27 cellular contexts compared by ENCODE assay signal in genomic region chr6:4871825-4872224, GRCh38.
"Had no signal": no experiment of that assay in that cellular context is flagged by ENCODE, and none has a peak within 500 bp of the region (broad histone marks: within the 10 kb centered on the region; RNA-seq: fewer than 3 reads in every experiment).

No MANE protein-coding gene starts in this region.

- H3K27me3 Mint-ChIP-seq: activated naive CD4-positive, alpha-beta T cell treated with anti-CD3 and anti-CD28 coated beads, Interleukin-2, amount 50 U/mL, for 24 hours; activated T-cell treated with anti-CD3 and anti-CD28 coated beads, Interleukin-2, amount 50 U/mL, for 24 hours; brain had no signal

- FAIRE-seq: astrocyte, RCC 7860 had no signal

- H3K4me3 Mint-ChIP-seq: activated CD8-positive, alpha-beta T cell treated with anti-CD3 and anti-CD28 coated beads, Interleukin-2, amount 10 ng/mL, durations not matched to agents 7 days and 5 days; activated naive CD4-positive, alpha-beta T cell treated with anti-CD3 and anti-CD28 coated beads, Interleukin-2, amount 50 U/mL, for 24 hours; activated T-cell treated with anti-CD3 and anti-CD28 coated beads, Interleukin-2, amount 50 U/mL, for 24 hours; activated T-helper 1 cell treated with anti-CD3 and anti-CD28 coated beads, Interleukin-12 subunit alpha, Interleukin-12 subunit beta, Interleukin-2, Interleukin-4 antibody, amounts not matched to agents 30 ng/mL and 10 ng/mL and 1 ng/mL, durations not matched to agents 14 hours and 24 hours and 36 hours; brain; T-helper 1 cell treated with Interleukin-12 subunit alpha and Interleukin-12 subunit beta and Interleukin-4 antibody, amounts not matched to agents 30 μg/mL and 1 μg/mL, for 36 hours had no signal

- H3K27ac ChIP-seq: SJSA1 had no signal

- H3K27me3 ChIP-seq: SJSA1 had no signal

- H3K27ac Mint-ChIP-seq: activated CD8-positive, alpha-beta T cell treated with anti-CD3 and anti-CD28 coated beads, Interleukin-2, amount 10 ng/mL, durations not matched to agents 7 days and 5 days; activated naive CD4-positive, alpha-beta T cell treated with anti-CD3 and anti-CD28 coated beads, Interleukin-2, amount 50 U/mL, for 24 hours; activated T-cell treated with anti-CD3 and anti-CD28 coated beads, Interleukin-2, amount 50 U/mL, for 24 hours; activated T-helper 1 cell treated with anti-CD3 and anti-CD28 coated beads, Interleukin-12 subunit alpha, Interleukin-12 subunit beta, Interleukin-2, Interleukin-4 antibody, amounts not matched to agents 30 ng/mL and 10 ng/mL and 1 ng/mL, durations not matched to agents 14 hours and 24 hours and 36 hours; brain; T-helper 1 cell treated with Interleukin-12 subunit alpha and Interleukin-12 subunit beta and Interleukin-4 antibody, amounts not matched to agents 30 μg/mL and 1 μg/mL, for 36 hours had no signal

- H3K9me3 ChIP-seq: SJSA1 had no signal

- H3K36me3 ChIP-seq: SJSA1 had no signal

- ATAC-seq: activated CD8-positive, alpha-beta T cell treated with anti-CD3 and anti-CD28 coated beads, Interleukin-2, amount 10 ng/mL, durations not matched to agents 7 days and 5 days had no signal

- DNase-seq: activated CD4-positive, alpha-beta T cell treated with anti-CD3 and anti-CD28 coated beads for 48 hours; activated CD4-positive, alpha-beta T cell treated with anti-CD3 and anti-CD28 coated beads, Interleukin-2, amount 50 U/mL, for 4 hours; activated CD4-positive, CD25-positive, alpha-beta regulatory T cell treated with anti-CD3 and anti-CD28 coated beads, Interleukin-2, amount 50 U/mL, for 72 hours; activated CD8-positive, alpha-beta T cell treated with anti-CD3 and anti-CD28 coated beads, Interleukin-2, amount 10 ng/mL, durations not matched to agents 7 days and 5 days; activated effector memory CD4-positive, alpha-beta T cell treated with Interleukin-2 at 50 U/mL for 16 hours; activated naive CD4-positive, alpha-beta T cell; activated T-cell treated with anti-CD3 and anti-CD28 coated beads, Interleukin-2, amount 50 U/mL, for 24 hours; amygdala; Kasumi-1; KBM-7; NCI-H146; NCI-H187 treated with DMSO at 0.1 percent for 48 hours; NCI-H2081 treated with DMSO at 0.1 percent for 48 hours; NCI-H2171; NCI-H2227 treated with DMSO at 0.1 percent for 48 hours; NCI-H446 treated with DMSO at 0.1 percent for 48 hours; NCI-H524 treated with DMSO at 0.1 percent for 48 hours; NCI-H82; NK-92 treated with Interleukin-12 subunit alpha and Interleukin-12 subunit beta, amount 100 ng/mL, for 24 hours; SHP77 had no signal

- H3K4me3 ChIP-seq: SJSA1 had no signal
